1 cellular context compared by ENCODE assay signal in genomic region chr13:23888658-23889597, GRCh38.
TF ChIP-seq lines count a peak whose summit lies in the region.

MIPEP (minus strand) TSS chr13:23889400; CDS start chr13:23889320, 80 bp downstream.

TF ChIP-seq in K562, 482 proteins besides CTCF, POLR2A, EP300 and RAD21 (continued from another document and continues in another):
- no peak for TF ChIP-seq NR4A1 (CRISPR knock-in tag; IDR thresholded peaks at IDR 0.05)
- no peak for TF ChIP-seq NR4A1 (tag; IDR thresholded peaks at IDR 0.05)
- peak; percentile 82; the same call in 1 of the 2 replicates for TF ChIP-seq RB1 (IDR thresholded peaks at IDR 0.05; ENCODE audit: low read depth)
- TF ChIP-seq SUPT5H (IDR thresholded peaks at IDR 0.05), result peak; percentile 50
- no peak for TF ChIP-seq ZNF184 (CRISPR knock-in tag; IDR thresholded peaks at IDR 0.05)
- peak; percentile 68 for TF ChIP-seq TFE3 (CRISPR knock-in tag; IDR thresholded peaks at IDR 0.05)
- TF ChIP-seq EP400 (IDR thresholded peaks at IDR 0.05), result peak; percentile 77; the same call in 1 of the 2 replicates
- no peak for TF ChIP-seq NCOA4 (IDR thresholded peaks at IDR 0.05; ENCODE audit: partially characterized antibody)
- peak; percentile 70 for TF ChIP-seq E2F8 (IDR thresholded peaks at IDR 0.05; ENCODE audit: low read depth, partially characterized antibody)
- TF ChIP-seq CBX8 (IDR thresholded peaks at IDR 0.05; ENCODE audit: borderline replicate concordance, extremely low read depth, low read depth, low read length, poor library complexity, severe bottlenecking), result no peak
- peak; percentile 40; the same call in 1 of the 2 replicates for TF ChIP-seq C11orf30 (IDR thresholded peaks at IDR 0.05; ENCODE audit: low read depth)
- TF ChIP-seq ZBTB40 (IDR thresholded peaks at IDR 0.05), result peak; percentile 53; the same call in 1 of the 2 replicates
- TF ChIP-seq ZBTB40 (CRISPR knock-in tag; IDR thresholded peaks at IDR 0.05), result no peak
- peak; percentile 56; the same call in 1 of the 2 replicates for TF ChIP-seq JUN (IDR thresholded peaks at IDR 0.05; ENCODE audit: borderline replicate concordance, low read depth, low read length)
- TF ChIP-seq JUN (CRISPR knock-in tag; IDR thresholded peaks at IDR 0.05; ENCODE audit: borderline replicate concordance), result no peak
- no peak for TF ChIP-seq KDM4B (IDR thresholded peaks at IDR 0.05; ENCODE audit: borderline replicate concordance in 2 of 2, low read depth in 1 of 2)
- peak; percentile 97 for TF ChIP-seq GMEB1 (CRISPR knock-in tag; IDR thresholded peaks at IDR 0.05)
- no peak for TF ChIP-seq PURB (CRISPR knock-in tag; IDR thresholded peaks at IDR 0.05; ENCODE audit: low read depth)
- no peak for TF ChIP-seq HEY1 (CRISPR knock-in tag; IDR thresholded peaks at IDR 0.05; ENCODE audit: borderline replicate concordance)
- no peak for TF ChIP-seq ZBTB11 (CRISPR knock-in tag; IDR thresholded peaks at IDR 0.05)
- no peak for TF ChIP-seq HDAC2 (IDR thresholded peaks at IDR 0.05)
- peak in 1 of 2 experiments; percentile 9; a peak in 1 of 4 replicates for TF ChIP-seq RCOR1 (IDR thresholded peaks at IDR 0.05; ENCODE audit: borderline replicate concordance in 1 of 2, low read depth in 2 of 2, low read length in 2 of 2)
- peak; percentile 69 for TF ChIP-seq CREB1 (IDR thresholded peaks at IDR 0.05)
- peak; percentile 53; the same call in 1 of the 2 replicates for TF ChIP-seq CREB1 (CRISPR knock-in tag; IDR thresholded peaks at IDR 0.05)
